Comparison of ENCODE assay signal across 1 cellular context in the genomic region with DNA sequence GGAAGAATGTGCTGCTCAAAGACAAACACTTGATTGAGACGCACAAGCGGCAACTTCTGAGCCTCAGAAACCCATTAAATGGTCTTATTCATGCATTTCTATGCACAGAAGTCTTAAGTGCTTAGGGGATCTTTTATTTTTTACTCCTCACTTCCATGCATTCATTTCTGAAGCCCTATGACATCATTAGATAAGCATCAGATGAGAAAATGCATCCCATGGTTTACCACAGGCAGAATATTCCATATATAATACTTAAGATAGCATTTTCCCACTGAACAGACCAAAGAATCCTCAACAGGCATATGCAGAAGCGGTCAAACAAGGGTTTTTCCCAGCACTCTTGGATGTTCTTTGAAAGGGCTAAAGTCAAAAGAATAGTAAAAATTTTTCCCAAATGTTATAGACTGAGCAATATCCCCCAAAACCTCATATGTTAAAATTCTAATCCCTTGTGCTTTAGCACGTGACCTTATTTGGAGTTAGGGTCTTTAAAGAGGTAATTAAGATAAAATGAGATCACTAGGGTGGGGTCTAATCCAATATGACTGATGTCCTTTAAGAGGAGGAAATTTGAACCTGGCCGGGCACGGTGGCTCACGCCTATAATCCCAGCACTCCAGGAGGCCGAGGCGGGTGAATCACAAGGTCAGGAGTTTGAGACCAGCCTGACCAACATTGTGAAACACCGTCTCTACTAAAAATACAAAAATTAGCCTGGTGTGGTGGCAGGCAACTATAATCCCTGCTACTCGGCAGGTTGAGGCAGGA.
TF ChIP-seq lines count a peak whose summit lies in the region.

No MANE protein-coding gene starts in this region.

TF ChIP-seq in HCT116, 20 proteins besides CTCF, POLR2A, EP300 and RAD21 (continued from another document):
- TF ChIP-seq, protein P1, sequence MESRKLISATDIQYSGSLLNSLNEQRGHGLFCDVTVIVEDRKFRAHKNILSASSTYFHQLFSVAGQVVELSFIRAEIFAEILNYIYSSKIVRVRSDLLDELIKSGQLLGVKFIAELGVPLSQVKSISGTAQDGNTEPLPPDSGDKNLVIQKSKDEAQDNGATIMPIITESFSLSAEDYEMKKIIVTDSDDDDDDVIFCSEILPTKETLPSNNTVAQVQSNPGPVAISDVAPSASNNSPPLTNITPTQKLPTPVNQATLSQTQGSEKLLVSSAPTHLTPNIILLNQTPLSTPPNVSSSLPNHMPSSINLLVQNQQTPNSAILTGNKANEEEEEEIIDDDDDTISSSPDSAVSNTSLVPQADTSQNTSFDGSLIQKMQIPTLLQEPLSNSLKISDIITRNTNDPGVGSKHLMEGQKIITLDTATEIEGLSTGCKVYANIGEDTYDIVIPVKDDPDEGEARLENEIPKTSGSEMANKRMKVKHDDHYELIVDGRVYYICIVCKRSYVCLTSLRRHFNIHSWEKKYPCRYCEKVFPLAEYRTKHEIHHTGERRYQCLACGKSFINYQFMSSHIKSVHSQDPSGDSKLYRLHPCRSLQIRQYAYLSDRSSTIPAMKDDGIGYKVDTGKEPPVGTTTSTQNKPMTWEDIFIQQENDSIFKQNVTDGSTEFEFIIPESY (IDR thresholded peaks at IDR 0.05; ENCODE audit: extremely low read depth, insufficient replicate concordance, low read length) = no peak
- TF ChIP-seq TCF7L2 (IDR thresholded peaks at IDR 0.05; ENCODE audit: borderline replicate concordance, extremely low read depth, insufficient read depth, insufficient read length) = no peak
- no peak for TF ChIP-seq CEBPB (IDR thresholded peaks at IDR 0.05; ENCODE audit: low read depth)
- no peak for TF ChIP-seq SRF (IDR thresholded peaks at IDR 0.05; ENCODE audit: low read depth)
- TF ChIP-seq FOSL1 (IDR thresholded peaks at IDR 0.05; ENCODE audit: low read depth) = no peak
- no peak for TF ChIP-seq EGR1 (IDR thresholded peaks at IDR 0.05; ENCODE audit: low read depth)
- TF ChIP-seq POLR2AphosphoS5 (IDR thresholded peaks at IDR 0.05; ENCODE audit: low read depth, low read length) = no peak
- no peak for TF ChIP-seq EZH2phosphoT487 (IDR thresholded peaks at IDR 0.05; ENCODE audit: borderline replicate concordance)
- TF ChIP-seq CBX3 (IDR thresholded peaks at IDR 0.05; ENCODE audit: low read depth) = no peak
- TF ChIP-seq SP1 (IDR thresholded peaks at IDR 0.05; ENCODE audit: low read depth) = no peak
- TF ChIP-seq YY1 (IDR thresholded peaks at IDR 0.05; ENCODE audit: extremely low read depth, insufficient replicate concordance, low read depth, low read length) = no peak
- TF ChIP-seq, protein P2, sequence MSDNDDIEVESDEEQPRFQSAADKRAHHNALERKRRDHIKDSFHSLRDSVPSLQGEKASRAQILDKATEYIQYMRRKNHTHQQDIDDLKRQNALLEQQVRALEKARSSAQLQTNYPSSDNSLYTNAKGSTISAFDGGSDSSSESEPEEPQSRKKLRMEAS (IDR thresholded peaks at IDR 0.05) = no peak
- no peak for TF ChIP-seq JUND (IDR thresholded peaks at IDR 0.05)
- TF ChIP-seq, protein P3, sequence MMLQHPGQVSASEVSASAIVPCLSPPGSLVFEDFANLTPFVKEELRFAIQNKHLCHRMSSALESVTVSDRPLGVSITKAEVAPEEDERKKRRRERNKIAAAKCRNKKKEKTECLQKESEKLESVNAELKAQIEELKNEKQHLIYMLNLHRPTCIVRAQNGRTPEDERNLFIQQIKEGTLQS (IDR thresholded peaks at IDR 0.05) = no peak
- no peak for TF ChIP-seq ELF1 (IDR thresholded peaks at IDR 0.05; ENCODE audit: borderline replicate concordance, low read depth)
- TF ChIP-seq ZFX (IDR thresholded peaks at IDR 0.05) = no peak
